1 cellular context compared by ENCODE assay signal in the genomic region with DNA sequence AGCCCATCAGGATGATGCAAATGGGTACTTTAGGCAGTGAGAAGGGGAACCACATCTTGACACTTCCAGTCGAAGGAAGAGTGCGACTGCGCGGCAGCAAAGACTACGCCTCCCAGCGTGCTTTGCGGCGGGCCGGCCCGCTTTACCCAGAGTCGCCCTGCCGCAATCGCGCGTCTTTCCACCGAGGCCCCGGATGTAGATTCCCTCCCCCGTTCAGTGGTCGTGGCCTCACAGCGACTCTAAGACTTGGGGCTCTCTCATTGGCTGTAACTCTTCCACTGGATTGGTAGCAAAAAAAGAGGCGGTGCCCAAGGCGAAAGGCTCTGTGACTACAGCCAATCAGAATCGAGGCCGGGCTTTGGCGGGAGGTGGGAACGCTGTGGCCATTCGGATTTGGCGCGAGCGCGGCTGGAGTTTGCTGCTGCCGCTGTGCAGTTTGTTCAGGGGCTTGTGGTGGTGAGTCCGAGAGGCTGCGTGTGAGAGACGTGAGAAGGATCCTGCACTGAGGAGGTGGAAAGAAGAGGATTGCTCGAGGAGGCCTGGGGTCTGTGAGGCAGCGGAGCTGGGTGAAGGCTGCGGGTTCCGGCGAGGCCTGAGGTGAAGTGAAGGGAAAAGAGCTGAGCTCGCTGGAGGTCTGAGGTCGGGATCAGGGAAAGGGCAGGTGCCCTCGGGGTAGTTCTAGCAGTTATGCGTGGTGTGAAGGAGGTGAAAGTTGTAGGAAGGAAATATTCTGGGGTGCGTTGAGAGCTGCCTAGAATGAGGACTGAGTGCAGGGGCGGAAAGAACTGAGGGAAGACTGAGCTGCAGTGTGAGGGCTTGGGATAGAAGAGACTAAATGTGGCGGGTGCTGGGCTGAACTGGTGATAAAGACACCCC.
TF ChIP-seq lines count a peak whose summit lies in the region.

A gene with protein sequence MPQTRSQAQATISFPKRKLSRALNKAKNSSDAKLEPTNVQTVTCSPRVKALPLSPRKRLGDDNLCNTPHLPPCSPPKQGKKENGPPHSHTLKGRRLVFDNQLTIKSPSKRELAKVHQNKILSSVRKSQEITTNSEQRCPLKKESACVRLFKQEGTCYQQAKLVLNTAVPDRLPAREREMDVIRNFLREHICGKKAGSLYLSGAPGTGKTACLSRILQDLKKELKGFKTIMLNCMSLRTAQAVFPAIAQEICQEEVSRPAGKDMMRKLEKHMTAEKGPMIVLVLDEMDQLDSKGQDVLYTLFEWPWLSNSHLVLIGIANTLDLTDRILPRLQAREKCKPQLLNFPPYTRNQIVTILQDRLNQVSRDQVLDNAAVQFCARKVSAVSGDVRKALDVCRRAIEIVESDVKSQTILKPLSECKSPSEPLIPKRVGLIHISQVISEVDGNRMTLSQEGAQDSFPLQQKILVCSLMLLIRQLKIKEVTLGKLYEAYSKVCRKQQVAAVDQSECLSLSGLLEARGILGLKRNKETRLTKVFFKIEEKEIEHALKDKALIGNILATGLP (plus strand): TSS at position 386 of the 876 bp plus-strand sequence. CDS start 1,542 bp downstream, outside the sequence.

TF ChIP-seq in HepG2, 621 proteins besides CTCF, POLR2A, EP300 and RAD21 (continued from another document and continues in another):
- TF ChIP-seq, protein P1, sequence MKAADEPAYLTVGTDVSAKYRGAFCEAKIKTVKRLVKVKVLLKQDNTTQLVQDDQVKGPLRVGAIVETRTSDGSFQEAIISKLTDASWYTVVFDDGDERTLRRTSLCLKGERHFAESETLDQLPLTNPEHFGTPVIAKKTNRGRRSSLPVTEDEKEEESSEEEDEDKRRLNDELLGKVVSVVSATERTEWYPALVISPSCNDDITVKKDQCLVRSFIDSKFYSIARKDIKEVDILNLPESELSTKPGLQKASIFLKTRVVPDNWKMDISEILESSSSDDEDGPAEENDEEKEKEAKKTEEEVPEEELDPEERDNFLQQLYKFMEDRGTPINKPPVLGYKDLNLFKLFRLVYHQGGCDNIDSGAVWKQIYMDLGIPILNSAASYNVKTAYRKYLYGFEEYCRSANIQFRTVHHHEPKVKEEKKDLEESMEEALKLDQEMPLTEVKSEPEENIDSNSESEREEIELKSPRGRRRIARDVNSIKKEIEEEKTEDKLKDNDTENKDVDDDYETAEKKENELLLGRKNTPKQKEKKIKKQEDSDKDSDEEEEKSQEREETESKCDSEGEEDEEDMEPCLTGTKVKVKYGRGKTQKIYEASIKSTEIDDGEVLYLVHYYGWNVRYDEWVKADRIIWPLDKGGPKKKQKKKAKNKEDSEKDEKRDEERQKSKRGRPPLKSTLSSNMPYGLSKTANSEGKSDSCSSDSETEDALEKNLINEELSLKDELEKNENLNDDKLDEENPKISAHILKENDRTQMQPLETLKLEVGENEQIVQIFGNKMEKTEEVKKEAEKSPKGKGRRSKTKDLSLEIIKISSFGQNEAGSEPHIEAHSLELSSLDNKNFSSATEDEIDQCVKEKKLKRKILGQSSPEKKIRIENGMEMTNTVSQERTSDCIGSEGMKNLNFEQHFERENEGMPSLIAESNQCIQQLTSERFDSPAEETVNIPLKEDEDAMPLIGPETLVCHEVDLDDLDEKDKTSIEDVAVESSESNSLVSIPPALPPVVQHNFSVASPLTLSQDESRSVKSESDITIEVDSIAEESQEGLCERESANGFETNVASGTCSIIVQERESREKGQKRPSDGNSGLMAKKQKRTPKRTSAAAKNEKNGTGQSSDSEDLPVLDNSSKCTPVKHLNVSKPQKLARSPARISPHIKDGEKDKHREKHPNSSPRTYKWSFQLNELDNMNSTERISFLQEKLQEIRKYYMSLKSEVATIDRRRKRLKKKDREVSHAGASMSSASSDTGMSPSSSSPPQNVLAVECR (CRISPR knock-in tag; IDR thresholded peaks at IDR 0.05; ENCODE audit: borderline replicate concordance) = peak; percentile 100
- TF ChIP-seq ZNF7 (CRISPR knock-in tag; IDR thresholded peaks at IDR 0.05) (no peak), ZNF720 (CRISPR knock-in tag; IDR thresholded peaks at IDR 0.05) (peak; percentile 89; the same call in 1 of the 2 replicates), NFE2L1 (CRISPR knock-in tag; IDR thresholded peaks at IDR 0.05; ENCODE audit: borderline replicate concordance) (no peak), NKX3-1 (CRISPR knock-in tag; IDR thresholded peaks at IDR 0.05) (peak; percentile 71; the same call in 1 of the 2 replicates), RAD51 (IDR thresholded peaks at IDR 0.05; ENCODE audit: borderline replicate concordance) (no peak), ZNF331 (CRISPR knock-in tag; IDR thresholded peaks at IDR 0.05) (peak; percentile 27), PPARG (CRISPR knock-in tag; conservative IDR thresholded peaks at IDR 0.05) (no peak; the same call in none of the 2 replicates), ASH2L (IDR thresholded peaks at IDR 0.05; ENCODE audit: insufficient read length, low read depth, low read length) (peak; percentile 94), ZNF772 (CRISPR knock-in tag; IDR thresholded peaks at IDR 0.05) (peak; percentile 77; the same call in 1 of the 2 replicates), PHF21A (CRISPR knock-in tag; IDR thresholded peaks at IDR 0.05) (peak; percentile 69; the same call in 1 of the 2 replicates), TBP (CRISPR knock-in tag; IDR thresholded peaks at IDR 0.05) (0 out of 2 replicates have a peak, but pooled peaks have one; percentile 25), SNAPC2 (CRISPR knock-in tag; IDR thresholded peaks at IDR 0.05) (peak; percentile 84), ZNF20 (CRISPR knock-in tag; IDR thresholded peaks at IDR 0.05) (no peak), ZNF44 (CRISPR knock-in tag; IDR thresholded peaks at IDR 0.05) (peak; percentile 70; the same call in 1 of the 2 replicates), NFE2 (CRISPR knock-in tag; IDR thresholded peaks at IDR 0.05) (0 out of 2 replicates have a peak, but pooled peaks have one; percentile 41), FOSL2 (CRISPR knock-in tag; IDR thresholded peaks at IDR 0.05) (peak; percentile 52), AHR (CRISPR knock-in tag; IDR thresholded peaks at IDR 0.05) (peak; percentile 89; the same call in 1 of the 2 replicates), SNAI1 (CRISPR knock-in tag; IDR thresholded peaks at IDR 0.05; ENCODE audit: borderline replicate concordance) (no peak), WIZ (CRISPR knock-in tag; IDR thresholded peaks at IDR 0.05) (no peak), KMT2B (CRISPR knock-in tag; IDR thresholded peaks at IDR 0.05) (peak; percentile 88), ZNF251 (CRISPR knock-in tag; IDR thresholded peaks at IDR 0.05) (no peak), ZNF546 (CRISPR knock-in tag; conservative IDR thresholded peaks at IDR 0.05) (0 out of 2 replicates have a peak, but pooled peaks have one; percentile 60), NFYC (CRISPR knock-in tag; IDR thresholded peaks at IDR 0.05) (peak; percentile 97), SRY (CRISPR knock-in tag; IDR thresholded peaks at IDR 0.05) (peak; percentile 83; the same call in 1 of the 2 replicates), ZNF629 (CRISPR knock-in tag; conservative IDR thresholded peaks at IDR 0.05) (no peak)
- TF ChIP-seq, protein P2, sequence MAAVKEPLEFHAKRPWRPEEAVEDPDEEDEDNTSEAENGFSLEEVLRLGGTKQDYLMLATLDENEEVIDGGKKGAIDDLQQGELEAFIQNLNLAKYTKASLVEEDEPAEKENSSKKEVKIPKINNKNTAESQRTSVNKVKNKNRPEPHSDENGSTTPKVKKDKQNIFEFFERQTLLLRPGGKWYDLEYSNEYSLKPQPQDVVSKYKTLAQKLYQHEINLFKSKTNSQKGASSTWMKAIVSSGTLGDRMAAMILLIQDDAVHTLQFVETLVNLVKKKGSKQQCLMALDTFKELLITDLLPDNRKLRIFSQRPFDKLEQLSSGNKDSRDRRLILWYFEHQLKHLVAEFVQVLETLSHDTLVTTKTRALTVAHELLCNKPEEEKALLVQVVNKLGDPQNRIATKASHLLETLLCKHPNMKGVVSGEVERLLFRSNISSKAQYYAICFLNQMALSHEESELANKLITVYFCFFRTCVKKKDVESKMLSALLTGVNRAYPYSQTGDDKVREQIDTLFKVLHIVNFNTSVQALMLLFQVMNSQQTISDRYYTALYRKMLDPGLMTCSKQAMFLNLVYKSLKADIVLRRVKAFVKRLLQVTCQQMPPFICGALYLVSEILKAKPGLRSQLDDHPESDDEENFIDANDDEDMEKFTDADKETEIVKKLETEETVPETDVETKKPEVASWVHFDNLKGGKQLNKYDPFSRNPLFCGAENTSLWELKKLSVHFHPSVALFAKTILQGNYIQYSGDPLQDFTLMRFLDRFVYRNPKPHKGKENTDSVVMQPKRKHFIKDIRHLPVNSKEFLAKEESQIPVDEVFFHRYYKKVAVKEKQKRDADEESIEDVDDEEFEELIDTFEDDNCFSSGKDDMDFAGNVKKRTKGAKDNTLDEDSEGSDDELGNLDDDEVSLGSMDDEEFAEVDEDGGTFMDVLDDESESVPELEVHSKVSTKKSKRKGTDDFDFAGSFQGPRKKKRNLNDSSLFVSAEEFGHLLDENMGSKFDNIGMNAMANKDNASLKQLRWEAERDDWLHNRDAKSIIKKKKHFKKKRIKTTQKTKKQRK (IDR thresholded peaks at IDR 0.05; ENCODE audit: low read length) = no peak
- TF ChIP-seq, protein P3, sequence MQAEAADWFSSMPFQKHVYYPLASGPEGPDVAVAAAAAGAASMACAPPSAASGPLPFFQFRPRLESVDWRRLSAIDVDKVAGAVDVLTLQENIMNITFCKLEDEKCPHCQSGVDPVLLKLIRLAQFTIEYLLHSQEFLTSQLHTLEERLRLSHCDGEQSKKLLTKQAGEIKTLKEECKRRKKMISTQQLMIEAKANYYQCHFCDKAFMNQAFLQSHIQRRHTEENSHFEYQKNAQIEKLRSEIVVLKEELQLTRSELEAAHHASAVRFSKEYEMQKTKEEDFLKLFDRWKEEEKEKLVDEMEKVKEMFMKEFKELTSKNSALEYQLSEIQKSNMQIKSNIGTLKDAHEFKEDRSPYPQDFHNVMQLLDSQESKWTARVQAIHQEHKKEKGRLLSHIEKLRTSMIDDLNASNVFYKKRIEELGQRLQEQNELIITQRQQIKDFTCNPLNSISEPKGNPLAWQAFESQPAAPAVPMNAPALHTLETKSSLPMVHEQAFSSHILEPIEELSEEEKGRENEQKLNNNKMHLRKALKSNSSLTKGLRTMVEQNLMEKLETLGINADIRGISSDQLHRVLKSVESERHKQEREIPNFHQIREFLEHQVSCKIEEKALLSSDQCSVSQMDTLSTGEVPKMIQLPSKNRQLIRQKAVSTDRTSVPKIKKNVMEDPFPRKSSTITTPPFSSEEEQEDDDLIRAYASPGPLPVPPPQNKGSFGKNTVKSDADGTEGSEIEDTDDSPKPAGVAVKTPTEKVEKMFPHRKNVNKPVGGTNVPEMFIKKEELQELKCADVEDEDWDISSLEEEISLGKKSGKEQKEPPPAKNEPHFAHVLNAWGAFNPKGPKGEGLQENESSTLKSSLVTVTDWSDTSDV (CRISPR knock-in tag; IDR thresholded peaks at IDR 0.05) = peak; percentile 95
- TF ChIP-seq, protein P4, sequence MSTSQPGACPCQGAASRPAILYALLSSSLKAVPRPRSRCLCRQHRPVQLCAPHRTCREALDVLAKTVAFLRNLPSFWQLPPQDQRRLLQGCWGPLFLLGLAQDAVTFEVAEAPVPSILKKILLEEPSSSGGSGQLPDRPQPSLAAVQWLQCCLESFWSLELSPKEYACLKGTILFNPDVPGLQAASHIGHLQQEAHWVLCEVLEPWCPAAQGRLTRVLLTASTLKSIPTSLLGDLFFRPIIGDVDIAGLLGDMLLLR (CRISPR knock-in tag; IDR thresholded peaks at IDR 0.05) = peak; percentile 92; the same call in 1 of the 2 replicates
- TF ChIP-seq, protein P5, sequence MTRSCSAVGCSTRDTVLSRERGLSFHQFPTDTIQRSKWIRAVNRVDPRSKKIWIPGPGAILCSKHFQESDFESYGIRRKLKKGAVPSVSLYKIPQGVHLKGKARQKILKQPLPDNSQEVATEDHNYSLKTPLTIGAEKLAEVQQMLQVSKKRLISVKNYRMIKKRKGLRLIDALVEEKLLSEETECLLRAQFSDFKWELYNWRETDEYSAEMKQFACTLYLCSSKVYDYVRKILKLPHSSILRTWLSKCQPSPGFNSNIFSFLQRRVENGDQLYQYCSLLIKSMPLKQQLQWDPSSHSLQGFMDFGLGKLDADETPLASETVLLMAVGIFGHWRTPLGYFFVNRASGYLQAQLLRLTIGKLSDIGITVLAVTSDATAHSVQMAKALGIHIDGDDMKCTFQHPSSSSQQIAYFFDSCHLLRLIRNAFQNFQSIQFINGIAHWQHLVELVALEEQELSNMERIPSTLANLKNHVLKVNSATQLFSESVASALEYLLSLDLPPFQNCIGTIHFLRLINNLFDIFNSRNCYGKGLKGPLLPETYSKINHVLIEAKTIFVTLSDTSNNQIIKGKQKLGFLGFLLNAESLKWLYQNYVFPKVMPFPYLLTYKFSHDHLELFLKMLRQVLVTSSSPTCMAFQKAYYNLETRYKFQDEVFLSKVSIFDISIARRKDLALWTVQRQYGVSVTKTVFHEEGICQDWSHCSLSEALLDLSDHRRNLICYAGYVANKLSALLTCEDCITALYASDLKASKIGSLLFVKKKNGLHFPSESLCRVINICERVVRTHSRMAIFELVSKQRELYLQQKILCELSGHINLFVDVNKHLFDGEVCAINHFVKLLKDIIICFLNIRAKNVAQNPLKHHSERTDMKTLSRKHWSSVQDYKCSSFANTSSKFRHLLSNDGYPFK (CRISPR knock-in tag; IDR thresholded peaks at IDR 0.05; ENCODE audit: borderline replicate concordance) = peak; percentile 86; the same call in 1 of the 2 replicates
- TF ChIP-seq, protein P6, sequence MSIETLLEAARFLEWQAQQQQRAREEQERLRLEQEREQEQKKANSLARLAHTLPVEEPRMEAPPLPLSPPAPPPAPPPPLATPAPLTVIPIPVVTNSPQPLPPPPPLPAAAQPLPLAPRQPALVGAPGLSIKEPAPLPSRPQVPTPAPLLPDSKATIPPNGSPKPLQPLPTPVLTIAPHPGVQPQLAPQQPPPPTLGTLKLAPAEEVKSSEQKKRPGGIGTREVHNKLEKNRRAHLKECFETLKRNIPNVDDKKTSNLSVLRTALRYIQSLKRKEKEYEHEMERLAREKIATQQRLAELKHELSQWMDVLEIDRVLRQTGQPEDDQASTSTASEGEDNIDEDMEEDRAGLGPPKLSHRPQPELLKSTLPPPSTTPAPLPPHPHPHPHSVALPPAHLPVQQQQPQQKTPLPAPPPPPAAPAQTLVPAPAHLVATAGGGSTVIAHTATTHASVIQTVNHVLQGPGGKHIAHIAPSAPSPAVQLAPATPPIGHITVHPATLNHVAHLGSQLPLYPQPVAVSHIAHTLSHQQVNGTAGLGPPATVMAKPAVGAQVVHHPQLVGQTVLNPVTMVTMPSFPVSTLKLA (IDR thresholded peaks at IDR 0.05) = peak; percentile 75
